In the genomic region with DNA sequence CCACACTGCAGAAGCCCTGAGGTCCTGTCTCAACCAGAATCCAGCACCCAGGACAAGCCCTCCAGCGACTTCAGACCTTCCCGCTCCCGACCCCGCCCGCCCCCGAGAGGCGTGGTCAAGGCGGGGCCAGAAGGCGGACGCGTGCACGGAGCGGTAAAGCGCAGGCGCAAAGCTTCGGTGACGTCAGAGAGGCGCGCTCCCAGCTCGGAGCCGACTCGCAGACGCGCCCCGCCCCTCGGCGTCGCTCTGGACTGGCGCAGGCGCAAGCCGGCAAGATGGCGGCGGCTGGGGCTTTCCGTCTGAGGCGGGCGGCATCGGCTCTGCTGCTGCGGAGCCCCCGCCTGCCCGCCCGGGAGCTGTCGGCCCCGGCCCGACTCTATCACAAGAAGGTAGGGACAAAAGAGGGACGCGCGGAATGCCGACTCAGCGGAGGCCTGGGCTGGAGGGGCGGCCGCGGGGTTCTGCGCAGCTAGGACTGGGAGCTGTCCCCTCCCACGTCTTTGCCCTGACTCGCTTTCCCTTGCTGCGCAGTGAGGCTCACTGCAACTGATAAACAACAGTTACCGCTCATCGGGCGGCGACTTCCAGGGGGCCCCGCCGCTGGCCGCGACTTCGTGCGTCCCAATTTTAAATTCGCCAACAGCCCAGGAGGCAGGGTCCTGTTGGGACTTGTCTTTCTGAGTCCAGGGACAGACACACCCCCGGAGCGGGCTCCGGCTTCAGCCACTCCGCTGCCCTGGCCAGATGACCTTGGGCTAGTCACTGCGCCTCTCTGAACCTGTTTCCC, we compare ENCODE assay signal across 8 cellular contexts. TPM values are rescaled to one million over a fixed set of nuclear protein-coding genes. Genes with fewer than 3 reads are reported as not detected.
DNase-seq lines count a peak whose midpoint lies in the region; ATAC-seq and TF ChIP-seq lines count a peak whose summit lies in the region.

A gene (plus strand): TSS at position 249 of the 787 bp plus-strand sequence. CDS start 27 bp downstream, at position 276.

- POLR2A ChIA-PET in BJ (lab: Charles Lee): no interaction called here

- CTCF ChIA-PET in BJ (lab: Yijun Ruan, JAX): interaction anchor here (0.8 to 19.7 kb wide), 8 partner anchors 35 to 388 kb away, joined by 3 to 460 read pairs (median 4); a partner anchor contains a TSS

- TF ChIP-seq CTCF in BJ (IDR thresholded peaks at IDR 0.05; ENCODE audit: insufficient read depth, low read depth, low read length) (no peak), choroid plexus epithelial cell (conservative IDR thresholded peaks at IDR 0.05; ENCODE audit: low read depth, low read length) (no peak)

- ATAC-seq in GM19324 (IDR thresholded peaks at IDR 0.05; ENCODE audit: low FRiP score, unreplicated experiment) (peak; percentile 74), HG03460 (IDR thresholded peaks at IDR 0.05; ENCODE audit: unreplicated experiment) (peak; percentile 43)

- DNase-seq in BJ (ENCODE audit: low read depth): peak; percentile 70
- DNase-seq in NCI-H524 treated with DMSO at 0.1 percent for 48 hours (lab: John Stamatoyannopoulos, UW): peak; percentile 67
- DNase-seq in activated CD4-positive, alpha-beta T cell treated with anti-CD3 and anti-CD28 coated beads for 4 hours: peak; percentile 97 to 99
- peak; percentile 98 for DNase-seq in choroid plexus epithelial cell (ENCODE audit: low read depth)
- peak; percentile 91 for DNase-seq in kidney glomerular epithelial cell (lab: John Stamatoyannopoulos, UW)
- DNase-seq in stimulated activated CD4-positive, alpha-beta T cell treated with anti-CD3 and anti-CD28 coated beads, Interleukin-15, amount 100 ng/mL, for 48 hours (ENCODE audit: low read depth in 2 of 2): peak; percentile 96 to 98

- H3K36me3 ChIP-seq in BJ (ENCODE audit: control insufficient read depth, insufficient read depth, low read length): peaks cover 11% of the 10 kb centered on the region

- no peaks in the 10 kb centered on the region for H3K27me3 ChIP-seq in BJ (ENCODE audit: control insufficient read depth, insufficient read depth, low read length)

- H3K4me3 ChIP-seq in BJ (ENCODE audit: low read depth, low read length) (peak within 1 kb of the TSS; percentile 94), choroid plexus epithelial cell (ENCODE audit: low read depth, low read length) (peak within 1 kb of the TSS; percentile 81)

RNA-seq across cellular contexts. Expression of the gene that starts here (rescaled TPM):
- 125 and 169 TPM in 2 replicates for polyA plus RNA-seq in BJ (2011; rRNA removed)
- 31.3 and 50.0 TPM in 2 replicates for polyA minus RNA-seq in BJ (2011; rRNA and poly(A)+ RNA removed)

Comparison
In these comparisons a context has a peak if more than half of its experiments do, and no peak if none do; other contexts are left out.
1. Peak in every context shown above with its lines: DNase-seq, ATAC-seq and H3K4me3 ChIP-seq.